In the genomic region with DNA sequence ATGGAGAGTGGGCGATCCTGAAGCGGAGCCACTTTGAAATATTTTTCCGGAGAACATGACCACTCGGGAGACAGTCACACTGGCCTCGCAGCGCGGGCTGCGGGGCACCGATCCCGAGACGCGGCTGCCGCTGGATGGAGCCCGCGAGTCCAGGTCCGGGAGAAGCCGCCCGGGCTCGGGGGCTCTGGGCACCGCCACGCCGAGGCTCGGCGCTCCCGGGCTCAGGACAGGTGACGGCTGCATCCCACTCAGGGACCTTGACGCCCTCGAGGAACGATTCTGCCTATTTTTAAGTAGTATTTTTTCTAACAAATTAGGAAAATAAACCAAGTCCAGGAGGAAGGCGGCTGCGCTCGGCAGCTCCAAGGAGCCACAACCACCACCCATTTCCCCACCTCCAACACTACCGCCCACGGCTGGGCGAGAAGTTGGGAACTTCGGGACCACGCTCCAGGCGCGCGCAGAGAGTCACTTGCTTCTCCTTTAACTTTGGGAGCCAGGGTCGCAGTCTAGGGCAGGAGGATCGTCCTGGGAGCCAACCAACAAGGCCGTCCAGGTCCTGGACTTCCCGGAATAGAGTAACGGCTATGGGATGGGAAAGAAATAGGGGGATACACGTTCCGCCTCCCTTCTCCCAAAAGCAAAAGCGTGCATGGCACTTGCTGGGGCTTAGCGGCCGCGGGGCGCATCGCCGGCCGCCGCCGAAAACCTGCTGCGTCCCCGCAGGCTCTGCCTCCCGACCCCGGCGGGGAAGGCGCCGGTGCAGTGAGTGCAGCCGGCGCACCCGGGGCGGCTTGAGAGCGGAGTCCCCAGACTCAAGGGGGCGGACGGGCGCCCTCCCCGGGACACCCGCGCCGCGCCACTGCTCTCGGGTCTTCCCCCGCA, we compare ENCODE assay signal across 8 cellular contexts. TPM values are rescaled to one million over a fixed set of nuclear protein-coding genes. Genes with fewer than 3 reads are reported as not detected.
DNase-seq lines count a peak whose midpoint lies in the region; FAIRE-seq and TF ChIP-seq lines count a peak whose summit lies in the region.

No MANE protein-coding gene starts in this region.

- H3K9me3 ChIP-seq in small intestine (ENCODE audit: control insufficient read depth, low read depth), result no peaks in the 10 kb centered on the region

- peaks cover 0 to 2% of the 10 kb centered on the region in 2 donors for H3K4me1 ChIP-seq in small intestine (ENCODE audit: control insufficient read depth in 2 of 2, insufficient read depth in 1 of 2, low read depth in 1 of 2, low read length in 1 of 2)

- H3K36me3 ChIP-seq in bronchial epithelial cell (ENCODE audit: control insufficient read depth, insufficient read depth, low read length) (no peaks in the 10 kb centered on the region), small intestine (ENCODE audit: control insufficient read depth in 2 of 2, insufficient read depth in 2 of 2, low read length in 2 of 2) (no peaks in the 10 kb centered on the region)

- H3K27ac Mint-ChIP-seq in T-helper 2 cell treated with Interferon-gamma antibody and Interleukin-4, amounts not matched to agents 5 μg/mL and 100 μg/mL, for 36 hours, result no peak overlapping the region

- no peaks in the 10 kb centered on the region for H3K36me3 Mint-ChIP-seq in T-helper 2 cell treated with Interferon-gamma antibody and Interleukin-4, amounts not matched to agents 5 μg/mL and 100 μg/mL, for 36 hours (ENCODE audit: low read depth)

- H3K27me3 ChIP-seq in bronchial epithelial cell (ENCODE audit: control insufficient read depth, insufficient read depth, low read length), result peaks cover 48% of the 10 kb centered on the region
- H3K27me3 ChIP-seq in small intestine (ENCODE audit: control insufficient read depth in 2 of 2, insufficient read depth in 2 of 2, low read length in 2 of 2), result peaks cover 10 to 46% of the 10 kb centered on the region in 2 donors

- peaks cover 9% of the 10 kb centered on the region for H3K4me1 Mint-ChIP-seq in T-helper 2 cell treated with Interferon-gamma antibody and Interleukin-4, amounts not matched to agents 5 μg/mL and 100 μg/mL, for 36 hours (ENCODE audit: low read depth)

- peak overlapping the region; percentile 76 for H3K4me3 Mint-ChIP-seq in T-helper 2 cell treated with Interferon-gamma antibody and Interleukin-4, amounts not matched to agents 5 μg/mL and 100 μg/mL, for 36 hours

- DNase-seq in DMS53 (lab: John Stamatoyannopoulos, UW) (peak; percentile 73), KBM-7 (peak; percentile 73), bronchial epithelial cell (ENCODE audit: low read depth) (peak; percentile 15), inferior parietal cortex (ENCODE audit: extremely low spot score) (peak; percentile 42), small intestine (peak; percentile 46), NCI-H2107 treated with DMSO at 0.1 percent for 48 hours (lab: John Stamatoyannopoulos, UW; ENCODE audit: unreplicated experiment) (no peak), middle frontal gyrus (ENCODE audit: extremely low spot score, low spot score) (no peak)
- peak; percentile 34 for DNase-seq in T-helper 2 cell treated with Interferon-gamma antibody and Interleukin-4, amounts not matched to agents 5 μg/mL and 100 μg/mL, for 36 hours (ENCODE audit: low spot score)

- peaks cover 81% of the 10 kb centered on the region for H3K27me3 Mint-ChIP-seq in T-helper 2 cell treated with Interferon-gamma antibody and Interleukin-4, amounts not matched to agents 5 μg/mL and 100 μg/mL, for 36 hours (ENCODE audit: low read depth)

- in situ Hi-C loops in KBM-7 (cut with MboI; ENCODE audit: low pct_unique_long_range_greater_than_20kb, low sequenced_read_pairs), result no loop called here

- TF ChIP-seq CTCF in bronchial epithelial cell (IDR thresholded peaks at IDR 0.05; ENCODE audit: insufficient read depth, low read length, severe bottlenecking), result peak; percentile 80

- H3K4me3 ChIP-seq in bronchial epithelial cell (ENCODE audit: low read depth, low read length) (peak overlapping the region; percentile 25), small intestine (ENCODE audit: low read depth in 1 of 2, low read length in 2 of 2) (peak overlapping the region; percentile 18 to 45)

- no peak overlapping the region for H3K27ac ChIP-seq in small intestine (ENCODE audit: low read depth in 1 of 2, low read length in 1 of 2)

- FAIRE-seq in bronchial epithelial cell (lab: Jason Lieb, UNC), result no peak
- FAIRE-seq in small intestine (lab: Jason Lieb, UNC), result no peak

- WGBS in small intestine, 3 donors, result 0 to 1% (median 1%) methylated on average over 65 to 79 of the region's 79 CpGs

- no peaks in the 10 kb centered on the region for H3K9me3 Mint-ChIP-seq in T-helper 2 cell treated with Interferon-gamma antibody and Interleukin-4, amounts not matched to agents 5 μg/mL and 100 μg/mL, for 36 hours

RNA-seq across cellular contexts. Expression of a gene that starts 0.9 kb away (rescaled TPM):
- not detected in 2 replicates for total RNA-seq in bronchial epithelial cell
- polyA plus RNA-seq in small intestine, result under 1 TPM in 1 of 3 donors, not detected in 2; 0.24 TPM

RNA-seq across cellular contexts. Expression of a gene that starts 40.7 kb away (rescaled TPM):
- 11.8 and 19.2 TPM in 2 replicates for total RNA-seq in bronchial epithelial cell
- polyA plus RNA-seq in small intestine, result 10 to 100 TPM in 1 of 3 donors, 1 to 10 TPM in 2; 6.7 to 10.5 (median 9.2) TPM

Comparison
In these comparisons a context has a peak if more than half of its experiments do, and no peak if none do; other contexts are left out.
1. DNase-seq: peak in DMS53 (single experiment), KBM-7 (single experiment), T-helper 2 cell treated with Interferon-gamma antibody and Interleukin-4, amounts not matched to agents 5 μg/mL and 100 μg/mL, for 36 hours (single experiment), bronchial epithelial cell (single experiment), inferior parietal cortex (single experiment) and small intestine (single experiment); none in NCI-H2107 treated with DMSO at 0.1 percent for 48 hours (single experiment) and middle frontal gyrus (single experiment).